7 cellular contexts compared by ENCODE assay signal in the genomic region with DNA sequence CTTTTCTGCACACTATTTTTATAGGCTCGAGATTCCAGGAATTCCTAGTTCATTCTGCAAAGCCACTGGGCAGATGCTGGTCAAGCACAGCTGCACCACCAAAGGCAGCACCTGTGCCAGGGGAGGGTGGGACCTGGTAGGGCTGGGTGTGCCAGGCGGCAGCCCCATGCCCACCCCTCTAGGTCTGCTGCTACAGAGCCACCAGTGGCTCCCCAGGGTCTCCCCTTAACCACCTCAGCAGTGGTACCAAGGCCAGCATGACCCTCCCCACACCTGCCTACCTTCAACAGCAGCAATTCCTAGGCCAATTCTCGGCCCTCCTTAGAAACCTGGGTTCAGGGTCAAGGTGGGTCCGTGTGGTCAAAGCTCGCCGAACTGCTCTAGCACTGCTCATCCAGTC. TPM values are rescaled to one million over a fixed set of nuclear protein-coding genes. Genes with fewer than 3 reads are reported as not detected.
"Had no signal": no experiment of that assay in that cellular context is flagged by ENCODE, and none has a peak within 500 bp of the region (broad histone marks: within the 10 kb centered on the region; RNA-seq: fewer than 3 reads in every experiment).

No MANE protein-coding gene starts in this region.

- H3K4me1 ChIP-seq: HAP-1 had no signal

- H3K4me3 ChIP-seq: GM23338, HAP-1 had no signal

- ATAC-seq: GM23338, HCT116, HepG2 had no signal

- H2AFZ ChIP-seq: GM23338 had no signal

- H3K9me3 ChIP-seq: HAP-1 had no signal

- H3K4me2 ChIP-seq: GM23338 had no signal

- H3K36me3 ChIP-seq: HAP-1 had no signal

- DNase-seq: HFFc6 had no signal

- H3K27ac ChIP-seq: HL-60 had no signal

RNA-seq across cellular contexts. Expression of gene PHF21B, which starts 39.5 kb away (rescaled TPM):
- total RNA-seq: HepG2, HFFc6 had no signal
- polyA plus RNA-seq: HepG2, IgD-negative memory B cell had no signal
